Comparison of ENCODE assay signal across 1 cellular context in genomic region chr6:79586548-79586947, GRCh38.
TF ChIP-seq lines count a peak whose summit lies in the region.

No MANE protein-coding gene starts in this region.

TF ChIP-seq in H1, 55 proteins besides CTCF, POLR2A, EP300 and RAD21 (continued from another document):
- no peak for TF ChIP-seq KDM1A (IDR thresholded peaks at IDR 0.05; ENCODE audit: borderline replicate concordance, low read length)
- TF ChIP-seq SIN3A (conservative IDR thresholded peaks at IDR 0.05 in 1 of 2, IDR thresholded peaks at IDR 0.05 in 1 of 2; ENCODE audit: low read depth in 1 of 2, low read length in 2 of 2), result no peak
